Comparison of ENCODE assay signal across 17 cellular contexts in genomic region chr15:86610038-86610437, GRCh38.
DNase-seq lines count a peak whose midpoint lies in the region; ATAC-seq and TF ChIP-seq lines count a peak whose summit lies in the region.
"Had no signal": no experiment of that assay in that cellular context is flagged by ENCODE, and none has a peak within 500 bp of the region (broad histone marks: within the 10 kb centered on the region; RNA-seq: fewer than 3 reads in every experiment).

No MANE protein-coding gene starts in this region.

- H3K4me1 ChIP-seq in testis, result no peaks in the 10 kb centered on the region

- H3K4me3 Mint-ChIP-seq in activated T-cell treated with anti-CD3 and anti-CD28 coated beads, Interleukin-2, amount 50 U/mL, for 72 hours, result peak overlapping the region in 1 of 2 donors; percentile 46
- H3K4me3 Mint-ChIP-seq in activated T-helper 17 cell treated with anti-CD3 and anti-CD28 coated beads, Interleukin-2, amount 50 U/mL, for 72 hours, result no peak overlapping the region
- no peak overlapping the region for H3K4me3 Mint-ChIP-seq in stimulated activated naive CD8-positive, alpha-beta T cell treated with anti-CD3 and anti-CD28 coated beads, Interleukin-15, amount 100 ng/mL, for 72 hours
- H3K4me3 Mint-ChIP-seq: CD14-positive monocyte; CD8-positive, alpha-beta T cell had no signal

- H3K27ac ChIP-seq in testis, result no peak overlapping the region
- H3K27ac ChIP-seq: 22Rv1, GM23248 had no signal

- no peak for TF ChIP-seq POLR2A in testis (IDR thresholded peaks at IDR 0.05)

- H3K9me3 ChIP-seq in testis, result no peaks in the 10 kb centered on the region

- intact Hi-C loops in testis (cut with DNase I; ENCODE audit: low total_unique reads), result no loop called here

- H3K9me3 Mint-ChIP-seq in activated T-cell treated with anti-CD3 and anti-CD28 coated beads, Interleukin-2, amount 50 U/mL, for 72 hours, result peaks cover 0 to 5% of the 10 kb centered on the region in 2 donors
- H3K9me3 Mint-ChIP-seq in activated T-helper 17 cell treated with anti-CD3 and anti-CD28 coated beads, Interleukin-2, amount 50 U/mL, for 72 hours, result peaks cover 12% of the 10 kb centered on the region
- H3K9me3 Mint-ChIP-seq in stimulated activated naive CD8-positive, alpha-beta T cell treated with anti-CD3 and anti-CD28 coated beads, Interleukin-15, amount 100 ng/mL, for 72 hours, result peaks cover 5 to 10% of the 10 kb centered on the region in 2 donors
- H3K9me3 Mint-ChIP-seq: CD8-positive, alpha-beta T cell had no signal

- no peak for TF ChIP-seq CTCF in testis (IDR thresholded peaks at IDR 0.05)

- no peaks in the 10 kb centered on the region for H3K27me3 ChIP-seq in testis

- H3K36me3 Mint-ChIP-seq in activated T-cell treated with anti-CD3 and anti-CD28 coated beads, Interleukin-2, amount 50 U/mL, for 72 hours (ENCODE audit: insufficient read depth in 2 of 2), result peaks cover 0 to 4% of the 10 kb centered on the region in 2 donors
- H3K36me3 Mint-ChIP-seq in activated T-helper 17 cell treated with anti-CD3 and anti-CD28 coated beads, Interleukin-2, amount 50 U/mL, for 72 hours (ENCODE audit: low read depth), result no peaks in the 10 kb centered on the region
- H3K36me3 Mint-ChIP-seq: CD14-positive monocyte; CD8-positive, alpha-beta T cell had no signal

- WGBS in testis, 2 donors, result 90% methylated on average over 2 of the region's 2 CpGs

- DNase-seq in activated CD4-positive, CD25-positive, alpha-beta regulatory T cell treated with anti-CD3 and anti-CD28 coated beads, Interleukin-2, amount 50 U/mL, for 72 hours, result no peak
- DNase-seq in activated T-cell treated with anti-CD3 and anti-CD28 coated beads, Interleukin-2, amount 50 U/mL, for 72 hours, result peak; percentile 14 to 49
- DNase-seq in activated T-cell treated with anti-CD3 and anti-CD28 coated beads for 4 hours (no peak), testis (no peak), NCI-H524 (lab: John Stamatoyannopoulos, UW) (no peak)
- DNase-seq in stimulated activated naive CD8-positive, alpha-beta T cell treated with anti-CD3 and anti-CD28 coated beads, Interleukin-15, amount 100 ng/mL, for 72 hours, result no peak
- DNase-seq: CD8-positive, alpha-beta T cell; COR-L47; DMS153; DMS79 treated with DMSO at 0.1 percent for 48 hours; EL; GM23248 had no signal

- H3K36me3 ChIP-seq in testis (ENCODE audit: low read depth, missing control alignments), result no peaks in the 10 kb centered on the region

- no peak overlapping the region for H3K4me3 ChIP-seq in testis
- H3K4me3 ChIP-seq: GM23248 had no signal

- H3K27me3 Mint-ChIP-seq in activated T-cell treated with anti-CD3 and anti-CD28 coated beads, Interleukin-2, amount 50 U/mL, for 72 hours (ENCODE audit: low read depth), result peaks cover 4% of the 10 kb centered on the region
- H3K27me3 Mint-ChIP-seq in activated T-helper 17 cell treated with anti-CD3 and anti-CD28 coated beads, Interleukin-2, amount 50 U/mL, for 72 hours, result peaks cover 3% of the 10 kb centered on the region
- no peaks in the 10 kb centered on the region for H3K27me3 Mint-ChIP-seq in stimulated activated naive CD8-positive, alpha-beta T cell treated with anti-CD3 and anti-CD28 coated beads, Interleukin-15, amount 100 ng/mL, for 72 hours

- peak; percentile 25 to 52 for ATAC-seq in activated CD4-positive, CD25-positive, alpha-beta regulatory T cell treated with anti-CD3 and anti-CD28 coated beads, Interleukin-2, amount 50 U/mL, for 24 hours
- ATAC-seq in activated T-cell treated with anti-CD3 and anti-CD28 coated beads, Interleukin-2, amount 50 U/mL, for 72 hours (replicated peaks in 1 of 2), result peak; percentile 72 to 77
- ATAC-seq in activated T-helper 17 cell treated with anti-CD3 and anti-CD28 coated beads, Interleukin-2, amount 50 U/mL, for 72 hours (replicated peaks), result peak; percentile 72
- peak; percentile 57 for ATAC-seq in stimulated activated naive CD8-positive, alpha-beta T cell treated with anti-CD3 and anti-CD28 coated beads, Interleukin-15, amount 100 ng/mL, for 72 hours
- ATAC-seq: CD8-positive, alpha-beta T cell; HCT116 had no signal

- peak overlapping the region; percentile 12 for H3K27ac Mint-ChIP-seq in activated T-cell treated with anti-CD3 and anti-CD28 coated beads, Interleukin-2, amount 50 U/mL, for 72 hours
- H3K27ac Mint-ChIP-seq in activated T-helper 17 cell treated with anti-CD3 and anti-CD28 coated beads, Interleukin-2, amount 50 U/mL, for 72 hours, result no peak overlapping the region
- H3K27ac Mint-ChIP-seq in stimulated activated naive CD8-positive, alpha-beta T cell treated with anti-CD3 and anti-CD28 coated beads, Interleukin-15, amount 100 ng/mL, for 72 hours, result peak overlapping the region in 1 of 2 donors; percentile 44
- H3K27ac Mint-ChIP-seq: CD14-positive monocyte; CD8-positive, alpha-beta T cell had no signal

- H3K4me1 Mint-ChIP-seq in activated T-cell treated with anti-CD3 and anti-CD28 coated beads, Interleukin-2, amount 50 U/mL, for 72 hours (ENCODE audit: low read depth), result peaks cover 58% of the 10 kb centered on the region
- H3K4me1 Mint-ChIP-seq in activated T-helper 17 cell treated with anti-CD3 and anti-CD28 coated beads, Interleukin-2, amount 50 U/mL, for 72 hours, result peaks cover 37% of the 10 kb centered on the region
- H3K4me1 Mint-ChIP-seq in stimulated activated naive CD8-positive, alpha-beta T cell treated with anti-CD3 and anti-CD28 coated beads, Interleukin-15, amount 100 ng/mL, for 72 hours, result peaks cover 26% of the 10 kb centered on the region
- H3K4me1 Mint-ChIP-seq: CD14-positive monocyte had no signal

Comparison
In these comparisons a context has a peak if more than half of its experiments do, and no peak if none do; other contexts are left out.
1. DNase-seq: peak in activated T-cell treated with anti-CD3 and anti-CD28 coated beads, Interleukin-2, amount 50 U/mL, for 72 hours (2 of 2); none in activated CD4-positive, CD25-positive, alpha-beta regulatory T cell treated with anti-CD3 and anti-CD28 coated beads, Interleukin-2, amount 50 U/mL, for 72 hours (single experiment), activated T-cell treated with anti-CD3 and anti-CD28 coated beads for 4 hours (single experiment), stimulated activated naive CD8-positive, alpha-beta T cell treated with anti-CD3 and anti-CD28 coated beads, Interleukin-15, amount 100 ng/mL, for 72 hours (0 of 2), testis (single experiment) and NCI-H524 (0 of 2).
2. Peak in every context shown above with its lines, with median percentiles within 50 percentile points of each other: ATAC-seq.